In the genomic region with DNA sequence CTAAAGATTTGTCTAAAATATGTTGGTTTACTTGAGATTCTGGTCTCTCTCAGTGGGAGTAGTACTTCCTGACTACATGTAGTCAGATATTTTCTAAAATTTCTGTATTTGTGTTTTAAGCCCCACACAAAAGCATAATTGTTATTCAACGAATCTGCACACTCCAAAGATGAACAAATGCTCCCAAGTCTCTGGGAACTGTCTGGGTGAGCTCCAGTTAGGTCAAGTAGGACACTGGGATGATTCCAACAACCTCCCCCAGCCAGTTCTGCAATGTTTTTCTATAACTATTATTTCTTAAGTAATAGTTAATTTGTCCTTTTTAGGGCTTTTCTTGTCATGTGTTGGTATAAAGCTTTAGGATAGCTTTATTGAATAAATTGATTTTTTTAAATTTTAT, we compare ENCODE assay signal across 30 cellular contexts.
"Had no signal": no experiment of that assay in that cellular context is flagged by ENCODE, and none has a peak within 500 bp of the region (broad histone marks: within the 10 kb centered on the region; RNA-seq: fewer than 3 reads in every experiment).

No MANE protein-coding gene starts in this region.

- DNase-seq: activated CD4-positive, alpha-beta T cell treated with anti-CD3 and anti-CD28 coated beads for 4 hours; activated CD4-positive, alpha-beta T cell treated with anti-CD3 and anti-CD28 coated beads, Interleukin-2, amount 50 U/mL, for 4 hours; activated CD8-positive, alpha-beta memory T cell treated with anti-CD3 and anti-CD28 coated beads, Interleukin-2, amount 50 U/mL, for 4 hours; activated effector memory CD4-positive, alpha-beta T cell treated with anti-CD3 and anti-CD28 coated beads, Interleukin-2, amount 50 U/mL, for 16 hours; activated naive CD4-positive, alpha-beta T cell treated with anti-CD3 and anti-CD28 coated beads, Interleukin-2, amount 50 U/mL, for 16 hours; activated T-cell treated with anti-CD3 and anti-CD28 coated beads, Interleukin-2, amount 50 U/mL, for 1 hour; amygdala; dermis blood vessel endothelial cell; effector CD4-positive, alpha-beta T cell; esophagus squamous epithelium; hypothalamus; immature natural killer cell; lower lobe of right lung; mesendoderm; natural killer cell; pancreas; retina; SK-N-SH; stimulated activated CD4-positive, alpha-beta T cell treated with anti-CD3 and anti-CD28 coated beads, Interleukin-1b, Interleukin-23, amount 100 ng/mL, for 48 hours; stimulated activated CD4-positive, alpha-beta T cell treated with anti-CD3 and anti-CD28 coated beads, Interleukin-4, amount 100 ng/mL, for 4 hours; stimulated activated CD8-positive, alpha-beta memory T cell treated with anti-CD3 and anti-CD28 coated beads, Interleukin-4, amount 100 ng/mL, for 48 hours; stimulated activated naive CD8-positive, alpha-beta T cell treated with anti-CD3 and anti-CD28 coated beads, Interleukin-15, amount 100 ng/mL, for 72 hours; SW 1271; T-helper 9 cell; tibial artery had no signal

- H3K27ac ChIP-seq: epithelial cell of prostate, esophagus squamous epithelium, lower lobe of right lung, pancreas, prostate gland, tibial artery, VCaP had no signal

- H3K36me3 ChIP-seq: esophagus squamous epithelium, heart left ventricle, lower lobe of right lung, pancreas, prostate gland, tibial artery had no signal

- H3K9me3 ChIP-seq: esophagus squamous epithelium, heart left ventricle, lower lobe of right lung, pancreas, prostate gland, SK-N-SH, tibial artery had no signal

- H3K4me3 ChIP-seq: esophagus squamous epithelium, heart left ventricle, lower lobe of right lung, pancreas, prostate gland, smooth muscle cell, tibial artery had no signal

- H3K4me1 ChIP-seq: esophagus squamous epithelium, lower lobe of right lung, pancreas, prostate gland, tibial artery had no signal

- ATAC-seq: natural killer cell had no signal

- H3K4me2 ChIP-seq: SK-N-SH, smooth muscle cell had no signal

- H3K9ac ChIP-seq: SK-N-SH had no signal

- H3K9me2 ChIP-seq: SK-N-SH had no signal

- H3K27me3 ChIP-seq: esophagus squamous epithelium, heart left ventricle, pancreas, tibial artery had no signal
